In the genomic region with DNA sequence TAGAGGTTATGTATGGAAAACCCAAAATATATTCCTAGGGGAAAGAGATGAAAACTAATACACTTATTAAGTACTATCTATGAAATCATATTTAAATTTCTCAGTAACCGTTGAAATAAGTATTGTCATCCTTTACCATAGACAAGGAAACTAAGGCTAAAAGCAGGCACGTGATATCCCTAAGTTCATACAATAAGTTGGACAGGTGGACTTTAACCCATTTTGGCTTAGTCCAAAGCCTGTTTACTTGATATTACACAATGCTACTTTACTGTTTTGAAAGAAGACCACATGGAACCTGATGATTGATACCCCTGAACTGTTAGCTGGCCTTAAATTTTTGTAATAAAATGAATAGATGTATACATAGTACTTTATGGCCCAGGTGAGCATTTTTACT, we compare ENCODE assay signal across 21 cellular contexts. TPM values are rescaled to one million over a fixed set of nuclear protein-coding genes. Genes with fewer than 3 reads are reported as not detected.
DNase-seq lines count a peak whose midpoint lies in the region; ATAC-seq and TF ChIP-seq lines count a peak whose summit lies in the region.
"Had no signal": no experiment of that assay in that cellular context is flagged by ENCODE, and none has a peak within 500 bp of the region (broad histone marks: within the 10 kb centered on the region; RNA-seq: fewer than 3 reads in every experiment).

No MANE protein-coding gene starts in this region.

- no peak overlapping the region for H3K4me3 ChIP-seq in OCI-LY7 (ENCODE audit: low read depth, low read length, poor library complexity, severe bottlenecking)
- H3K4me3 ChIP-seq in endodermal cell (ENCODE audit: low read length): no peak overlapping the region
- H3K4me3 ChIP-seq: upper lobe of left lung had no signal

- H3K9ac ChIP-seq in endodermal cell (ENCODE audit: extremely low read depth, low read length, poor library complexity, severe bottlenecking): no peak overlapping the region

- POLR2A ChIA-PET in OCI-LY7 (lab: Charles Lee): no interaction called here

- H3K9me3 ChIP-seq in OCI-LY7 (ENCODE audit: low read length) (no peaks in the 10 kb centered on the region), endodermal cell (ENCODE audit: control insufficient read depth, low read length) (no peaks in the 10 kb centered on the region)
- H3K9me3 ChIP-seq: neutrophil had no signal

- H3K4me1 ChIP-seq in OCI-LY7 (ENCODE audit: insufficient read depth, low read length, poor library complexity, severe bottlenecking) (peaks cover 83% of the 10 kb centered on the region), endodermal cell (ENCODE audit: control insufficient read depth, insufficient read depth, low read length) (peaks cover 5% of the 10 kb centered on the region)

- H3K27me3 Mint-ChIP-seq in activated naive CD4-positive, alpha-beta T cell treated with anti-CD3 and anti-CD28 coated beads for 36 hours (ENCODE audit: low read depth): no peaks in the 10 kb centered on the region
- H3K27me3 Mint-ChIP-seq in immature natural killer cell (ENCODE audit: low read depth in 3 of 3) (peaks cover 12 to 15% (median 14%) of the 10 kb centered on the region in 3 donors), endodermal cell (ENCODE audit: insufficient read depth) (no peaks in the 10 kb centered on the region)

- DNase-seq in activated naive CD4-positive, alpha-beta T cell treated with anti-CD3 and anti-CD28 coated beads for 36 hours: no peak
- no peak for DNase-seq in activated naive CD4-positive, alpha-beta T cell treated with Interleukin-2 at 50 U/mL for 16 hours
- DNase-seq in OCI-LY7 (ENCODE audit: low spot score) (no peak), immature natural killer cell (no peak), NCI-H82 treated with DMSO at 0.1 percent for 48 hours (lab: John Stamatoyannopoulos, UW; ENCODE audit: unreplicated experiment) (no peak), superior temporal gyrus (ENCODE audit: extremely low spot score) (no peak), endodermal cell (no peak)
- no peak for DNase-seq in stimulated activated effector memory CD8-positive, alpha-beta T cell treated with anti-CD3 and anti-CD28 coated beads, Interleukin-12 subunit alpha, Interleukin-12 subunit beta, amount 100 ng/mL, for 72 hours (ENCODE audit: low spot score in 2 of 2)
- DNase-seq: ACHN; activated gamma-delta T cell treated with Interleukin-2 at 50 U/mL for 16 hours; DMS79 treated with DMSO at 0.1 percent for 48 hours; MV-4-11; NCI-H2029; NCI-H446; SHP77 treated with DMSO at 0.1 percent for 48 hours; stimulated activated naive CD8-positive, alpha-beta T cell treated with anti-CD3 and anti-CD28 coated beads, Interleukin-15, Interleukin-2, amounts not matched to agents 100 U/mL and 50 U/mL, for 24 hours; upper lobe of left lung; WERI-Rb-1 had no signal

- peaks cover 81% of the 10 kb centered on the region for H3K79me2 ChIP-seq in OCI-LY7 (ENCODE audit: insufficient read depth, low read depth, low read length)

- intact Hi-C loops in activated naive CD4-positive, alpha-beta T cell treated with anti-CD3 and anti-CD28 coated beads for 36 hours (cut with micrococcal nuclease): no loop called here
- intact Hi-C loops in OCI-LY7 (cut with micrococcal nuclease; ENCODE audit: unreplicated experiment): loop anchor here (5.0 to 10.0 kb wide), 3 partner anchors 139 to 751 kb away; partner anchors contain the start of genes NOL6 and UBAP2

- H3K27ac ChIP-seq in OCI-LY7 (ENCODE audit: low read depth, low read length, poor library complexity, severe bottlenecking) (peak overlapping the region; percentile 95), endodermal cell (ENCODE audit: low read depth, low read length) (no peak overlapping the region)
- H3K27ac ChIP-seq: neutrophil, upper lobe of left lung, WERI-Rb-1 had no signal

- 97 to 100% methylated on average over 1 to 2 of the region's 2 CpGs for WGBS in endodermal cell (ENCODE audit: insufficient coverage in 1 of 2, insufficient read length in 1 of 2), 2 experiments

- no TSS peak for BruUV-seq in OCI-LY7 (replicated peaks; lab: Mats Ljungman, UMichigan)

- H4K20me1 ChIP-seq in OCI-LY7 (ENCODE audit: insufficient read depth, low read length): peaks cover 8% of the 10 kb centered on the region; the same call in 1 of the 2 replicates

- no peaks in the 10 kb centered on the region for H3K27me3 ChIP-seq in endodermal cell (ENCODE audit: control insufficient read depth, insufficient read depth, low read length, poor library complexity, severe bottlenecking)
- H3K27me3 ChIP-seq: neutrophil, upper lobe of left lung had no signal

- no peak for ATAC-seq in stimulated activated effector memory CD8-positive, alpha-beta T cell treated with anti-CD3 and anti-CD28 coated beads, Interleukin-12 subunit alpha, Interleukin-12 subunit beta, amount 100 ng/mL, for 72 hours
- ATAC-seq: stimulated activated naive CD8-positive, alpha-beta T cell treated with anti-CD3 and anti-CD28 coated beads, Interleukin-15, Interleukin-2, amounts not matched to agents 100 U/mL and 50 U/mL, for 24 hours had no signal

- H3K4me2 ChIP-seq in OCI-LY7 (ENCODE audit: low read length): peak overlapping the region; percentile 65

- peaks cover 56% of the 10 kb centered on the region for H3K36me3 Mint-ChIP-seq in activated naive CD4-positive, alpha-beta T cell treated with anti-CD3 and anti-CD28 coated beads for 36 hours (ENCODE audit: low read depth)
- H3K36me3 Mint-ChIP-seq in immature natural killer cell (peaks cover 7 to 28% (median 19%) of the 10 kb centered on the region in 3 donors), endodermal cell (ENCODE audit: low read depth) (peaks cover 38% of the 10 kb centered on the region)
- peaks cover 46% of the 10 kb centered on the region for H3K36me3 Mint-ChIP-seq in stimulated activated effector memory CD8-positive, alpha-beta T cell treated with anti-CD3 and anti-CD28 coated beads, Interleukin-12 subunit alpha, Interleukin-12 subunit beta, amount 100 ng/mL, for 72 hours

- H3K4me1 Mint-ChIP-seq in activated naive CD4-positive, alpha-beta T cell treated with anti-CD3 and anti-CD28 coated beads for 36 hours (ENCODE audit: low read depth): peaks cover 77% of the 10 kb centered on the region
- peaks cover 69 to 83% of the 10 kb centered on the region in 2 donors for H3K4me1 Mint-ChIP-seq in immature natural killer cell
- peaks cover 84% of the 10 kb centered on the region for H3K4me1 Mint-ChIP-seq in stimulated activated effector memory CD8-positive, alpha-beta T cell treated with anti-CD3 and anti-CD28 coated beads, Interleukin-12 subunit alpha, Interleukin-12 subunit beta, amount 100 ng/mL, for 72 hours
- H3K4me1 Mint-ChIP-seq in endodermal cell: peaks cover 22% of the 10 kb centered on the region

- no peaks in the 10 kb centered on the region for H3K9me2 ChIP-seq in OCI-LY7 (ENCODE audit: insufficient read depth, low read length)

- peaks cover 68% of the 10 kb centered on the region for H3K36me3 ChIP-seq in OCI-LY7 (ENCODE audit: insufficient read depth, low read length)
- H3K36me3 ChIP-seq in endodermal cell (ENCODE audit: control insufficient read depth, insufficient read depth, low read length): peaks cover 66% of the 10 kb centered on the region

- H3K4me3 Mint-ChIP-seq in activated naive CD4-positive, alpha-beta T cell treated with anti-CD3 and anti-CD28 coated beads for 36 hours: no peak overlapping the region
- no peak overlapping the region for H3K4me3 Mint-ChIP-seq in immature natural killer cell
- no peak overlapping the region for H3K4me3 Mint-ChIP-seq in stimulated activated effector memory CD8-positive, alpha-beta T cell treated with anti-CD3 and anti-CD28 coated beads, Interleukin-12 subunit alpha, Interleukin-12 subunit beta, amount 100 ng/mL, for 72 hours
- H3K4me3 Mint-ChIP-seq in endodermal cell: no peak overlapping the region

- no peak overlapping the region for H2AFZ ChIP-seq in OCI-LY7 (ENCODE audit: low read length)

- H3K27ac Mint-ChIP-seq in activated naive CD4-positive, alpha-beta T cell treated with anti-CD3 and anti-CD28 coated beads for 36 hours: peak overlapping the region; percentile 51
- peak overlapping the region in 5 of 6 donors; percentile 25 to 100 (median 73) for H3K27ac Mint-ChIP-seq in immature natural killer cell
- peak overlapping the region; percentile 100 for H3K27ac Mint-ChIP-seq in stimulated activated effector memory CD8-positive, alpha-beta T cell treated with anti-CD3 and anti-CD28 coated beads, Interleukin-12 subunit alpha, Interleukin-12 subunit beta, amount 100 ng/mL, for 72 hours
- no peak overlapping the region for H3K27ac Mint-ChIP-seq in endodermal cell

- no peak for TF ChIP-seq CTCF in OCI-LY7 (conservative IDR thresholded peaks at IDR 0.05; ENCODE audit: low read length)
- no peak for TF ChIP-seq CTCF in endodermal cell (conservative IDR thresholded peaks at IDR 0.05)

- CTCF ChIA-PET in activated naive CD4-positive, alpha-beta T cell treated with anti-CD3 and anti-CD28 coated beads for 36 hours (lab: Charles Lee): no interaction called here
- CTCF ChIA-PET in OCI-LY7 (lab: Charles Lee; ENCODE audit: unreplicated experiment): no interaction called here

- no peaks in the 10 kb centered on the region for H3K9me3 Mint-ChIP-seq in activated naive CD4-positive, alpha-beta T cell treated with anti-CD3 and anti-CD28 coated beads for 36 hours
- H3K9me3 Mint-ChIP-seq in immature natural killer cell (no peaks in the 10 kb centered on the region), endodermal cell (no peaks in the 10 kb centered on the region)
- no peaks in the 10 kb centered on the region for H3K9me3 Mint-ChIP-seq in stimulated activated effector memory CD8-positive, alpha-beta T cell treated with anti-CD3 and anti-CD28 coated beads, Interleukin-12 subunit alpha, Interleukin-12 subunit beta, amount 100 ng/mL, for 72 hours
- H3K9me3 Mint-ChIP-seq: T-helper 1 cell treated with Interleukin-12 subunit alpha and Interleukin-12 subunit beta and Interleukin-4 antibody, amounts not matched to agents 30 μg/mL and 1 μg/mL, for 36 hours had no signal

RNA-seq across cellular contexts. Expression of gene NFX1, which starts 3.5 kb away (rescaled TPM):
- 10 to 100 TPM; 32.4 to 32.6 TPM for total RNA-seq in activated naive CD4-positive, alpha-beta T cell treated with anti-CD3 and anti-CD28 coated beads for 36 hours
- total RNA-seq in OCI-LY7 (2014; rRNA removed; shearing (Covaris generic)): 32.3 and 35.8 TPM in 2 replicates
- 53.9 and 58.3 TPM in 2 replicates for total RNA-seq in OCI-LY7 (2022)
- 10 to 100 TPM in 2 of 3 donors, 1 to 10 TPM in 1; 8.8 to 27.0 (median 11.8) TPM for polyA plus RNA-seq in immature natural killer cell
- total RNA-seq in endodermal cell: 10 to 100 TPM; 23.1 to 24.0 TPM
- polyA plus RNA-seq in endodermal cell (2013, experiment 1 of 2): 20.8 TPM
- polyA plus RNA-seq in endodermal cell (2013, experiment 2 of 2): 19.0 TPM

RNA-seq across cellular contexts. Expression of gene CHMP5, which starts 28.9 kb away (rescaled TPM):
- total RNA-seq in activated naive CD4-positive, alpha-beta T cell treated with anti-CD3 and anti-CD28 coated beads for 36 hours: 100 to 1,000 TPM; 151 to 162 TPM
- total RNA-seq in OCI-LY7 (2014; rRNA removed; shearing (Covaris generic)): 31.2 and 39.7 TPM in 2 replicates
- total RNA-seq in OCI-LY7 (2022) (50.1 and 51.5 TPM in 2 replicates), endodermal cell (10 to 100 TPM; 62.9 to 80.2 TPM)
- 10 to 100 TPM; 44.0 to 66.2 (median 57.6) TPM for polyA plus RNA-seq in immature natural killer cell
- 74.3 TPM for polyA plus RNA-seq in endodermal cell (2013, experiment 1 of 2)
- polyA plus RNA-seq in endodermal cell (2013, experiment 2 of 2): 78.1 TPM

RNA-seq across cellular contexts. Expression of gene BAG1, which starts 29.3 kb away (rescaled TPM):
- total RNA-seq in activated naive CD4-positive, alpha-beta T cell treated with anti-CD3 and anti-CD28 coated beads for 36 hours: 10 to 100 TPM; 38.1 to 40.5 TPM
- 48.1 and 68.3 TPM in 2 replicates for total RNA-seq in OCI-LY7 (2014; rRNA removed; shearing (Covaris generic))
- 69.6 and 86.0 TPM in 2 replicates for total RNA-seq in OCI-LY7 (2022)
- 100 to 1,000 TPM in 2 of 3 donors, 10 to 100 TPM in 1; 94.7 to 164 (median 137) TPM for polyA plus RNA-seq in immature natural killer cell
- 10 to 100 TPM; 38.7 to 39.9 TPM for total RNA-seq in endodermal cell
- polyA plus RNA-seq in endodermal cell (2013, experiment 1 of 2): 41.7 TPM
- polyA plus RNA-seq in endodermal cell (2013, experiment 2 of 2): 38.9 TPM

RNA-seq across cellular contexts. Expression of gene SPINK4, which starts 53.8 kb away (rescaled TPM):
- total RNA-seq in activated naive CD4-positive, alpha-beta T cell treated with anti-CD3 and anti-CD28 coated beads for 36 hours: not detected
- 0.51 TPM in 1 of 2 replicates, not detected in the other for total RNA-seq in OCI-LY7 (2014; rRNA removed; shearing (Covaris generic))
- not detected in 2 replicates for total RNA-seq in OCI-LY7 (2022)
- polyA plus RNA-seq in immature natural killer cell: not detected
- total RNA-seq in endodermal cell: 1 to 10 TPM; 1.3 to 1.4 TPM
- polyA plus RNA-seq in endodermal cell (2013, experiment 1 of 2): not detected
- polyA plus RNA-seq in endodermal cell (2013, experiment 2 of 2): not detected
- total RNA-seq: H1, upper lobe of left lung had no signal
- polyA plus RNA-seq: H1 had no signal
